ENCODE assay signal across 17 cellular contexts in the genomic region with DNA sequence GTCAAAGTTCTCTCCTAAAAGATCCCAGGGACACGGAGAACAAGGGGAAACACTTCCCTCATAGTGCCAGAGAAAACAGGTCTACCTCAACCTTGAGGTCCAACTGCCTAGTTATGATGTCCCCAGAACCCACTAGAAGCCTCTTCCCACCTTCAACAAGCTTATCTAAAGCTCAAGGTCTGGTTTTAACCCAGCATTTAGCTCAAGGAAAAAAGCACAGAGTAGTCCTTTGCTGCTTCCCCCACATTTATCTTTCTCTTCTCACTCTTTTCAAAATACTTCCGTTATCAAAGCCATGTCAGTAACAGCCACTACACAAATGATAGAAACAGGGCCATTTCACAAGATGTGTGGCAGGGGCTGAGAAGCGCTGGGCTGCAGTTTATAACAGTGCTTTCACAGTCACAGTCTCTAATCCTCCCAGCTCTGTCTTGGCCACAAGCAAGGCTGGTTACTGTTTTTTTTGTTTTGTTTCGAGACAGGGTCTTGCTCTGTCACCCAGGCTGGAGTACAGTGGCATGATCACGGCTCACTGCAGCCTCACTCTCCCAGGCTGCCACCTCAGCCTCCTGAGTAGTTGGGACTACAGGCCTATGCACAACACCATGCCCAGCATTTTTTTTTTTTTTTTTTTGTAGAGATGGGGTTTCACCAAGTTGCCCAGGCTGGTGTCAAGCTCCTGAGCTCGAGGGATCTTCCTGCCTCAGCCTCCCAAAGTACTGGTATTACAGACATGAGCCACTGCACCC.
DNase-seq lines count a peak whose midpoint lies in the region; ATAC-seq and TF ChIP-seq lines count a peak whose summit lies in the region.
"Had no signal": no experiment of that assay in that cellular context is flagged by ENCODE, and none has a peak within 500 bp of the region (broad histone marks: within the 10 kb centered on the region; RNA-seq: fewer than 3 reads in every experiment).

No MANE protein-coding gene starts in this region.

- peaks cover 9% of the 10 kb centered on the region for H3K4me1 ChIP-seq in Loucy (ENCODE audit: insufficient read depth, low read length, poor library complexity, severe bottlenecking)
- H3K4me1 ChIP-seq: BLaER1, testis had no signal

- H3K79me2 ChIP-seq in Loucy (ENCODE audit: insufficient read depth, low read length), result no peaks in the 10 kb centered on the region

- H2AFZ ChIP-seq in Loucy (ENCODE audit: low read length), result 0 out of 2 replicates have a peak overlapping the region, but pooled peaks have one; percentile 46

- H3K4me3 ChIP-seq in Loucy (ENCODE audit: low read length, poor library complexity, severe bottlenecking), result no peak overlapping the region
- H3K4me3 ChIP-seq: BLaER1, testis had no signal

- H3K9me3 ChIP-seq in Loucy (ENCODE audit: insufficient read depth, low read depth, low read length), result no peaks in the 10 kb centered on the region
- H3K9me3 ChIP-seq: BLaER1, testis had no signal

- peak; percentile 68 for ATAC-seq in GM18867 (IDR thresholded peaks at IDR 0.05; ENCODE audit: unreplicated experiment)
- ATAC-seq: effector memory CD8-positive, alpha-beta T cell; left colon; Panc1 had no signal

- H3K27me3 Mint-ChIP-seq in activated T-helper 2 cell treated with anti-CD3 and anti-CD28 coated beads, Interferon-gamma antibody, Interleukin-2, Interleukin-4, amounts not matched to agents 10 μg/mL and 5 μg/mL and 100 μg/mL, durations not matched to agents 14 hours and 24 hours and 36 hours (ENCODE audit: low read depth), result no peaks in the 10 kb centered on the region
- no peaks in the 10 kb centered on the region for H3K27me3 Mint-ChIP-seq in nephron (ENCODE audit: low read depth)

- no peak overlapping the region for H3K9ac ChIP-seq in Loucy (ENCODE audit: low read depth, low read length, poor library complexity, severe bottlenecking)
- H3K9ac ChIP-seq: BLaER1 had no signal

- H3K9me3 Mint-ChIP-seq in activated T-helper 2 cell treated with anti-CD3 and anti-CD28 coated beads, Interferon-gamma antibody, Interleukin-2, Interleukin-4, amounts not matched to agents 10 μg/mL and 5 μg/mL and 100 μg/mL, durations not matched to agents 14 hours and 24 hours and 36 hours, result no peaks in the 10 kb centered on the region
- H3K9me3 Mint-ChIP-seq in nephron, result peaks cover 6% of the 10 kb centered on the region
- H3K9me3 Mint-ChIP-seq: effector memory CD8-positive, alpha-beta T cell; HFFc6 had no signal

- H3K4me1 Mint-ChIP-seq in activated T-helper 2 cell treated with anti-CD3 and anti-CD28 coated beads, Interferon-gamma antibody, Interleukin-2, Interleukin-4, amounts not matched to agents 10 μg/mL and 5 μg/mL and 100 μg/mL, durations not matched to agents 14 hours and 24 hours and 36 hours (ENCODE audit: low read depth), result peaks cover 51% of the 10 kb centered on the region
- H3K4me1 Mint-ChIP-seq in nephron, result peaks cover 26% of the 10 kb centered on the region

- H4K20me1 ChIP-seq in Loucy (ENCODE audit: insufficient read depth, low read length, poor library complexity, severe bottlenecking), result no peaks in the 10 kb centered on the region
- H4K20me1 ChIP-seq: BLaER1 had no signal

- no peaks in the 10 kb centered on the region for H3K9me2 ChIP-seq in Loucy (replicated peaks; ENCODE audit: low read depth, low read length)

- H3K27me3 ChIP-seq in Loucy (ENCODE audit: insufficient read depth, low read length, poor library complexity, severe bottlenecking), result no peaks in the 10 kb centered on the region
- H3K27me3 ChIP-seq: BLaER1, testis had no signal

- no peak for TF ChIP-seq CTCF in Loucy (conservative IDR thresholded peaks at IDR 0.05; ENCODE audit: low read length)
- no peak for TF ChIP-seq CTCF in nephron (IDR thresholded peaks at IDR 0.05; ENCODE audit: unreplicated experiment in 3 of 3)

- H3K27ac Mint-ChIP-seq in activated T-helper 2 cell treated with anti-CD3 and anti-CD28 coated beads, Interferon-gamma antibody, Interleukin-2, Interleukin-4, amounts not matched to agents 10 μg/mL and 5 μg/mL and 100 μg/mL, durations not matched to agents 14 hours and 24 hours and 36 hours, result peak overlapping the region; percentile 23
- H3K27ac Mint-ChIP-seq in nephron, result peak overlapping the region; percentile 64 to 76 (median 66)
- H3K27ac Mint-ChIP-seq: HFFc6, WTC11 had no signal

- no peaks in the 10 kb centered on the region for H3F3A ChIP-seq in Loucy (ENCODE audit: low read depth)

- no peaks in the 10 kb centered on the region for H3K36me3 Mint-ChIP-seq in activated T-helper 2 cell treated with anti-CD3 and anti-CD28 coated beads, Interferon-gamma antibody, Interleukin-2, Interleukin-4, amounts not matched to agents 10 μg/mL and 5 μg/mL and 100 μg/mL, durations not matched to agents 14 hours and 24 hours and 36 hours (ENCODE audit: low read depth)
- H3K36me3 Mint-ChIP-seq in nephron (ENCODE audit: low read depth), result peaks cover 7% of the 10 kb centered on the region

- H3K4me3 Mint-ChIP-seq in activated T-helper 2 cell treated with anti-CD3 and anti-CD28 coated beads, Interferon-gamma antibody, Interleukin-2, Interleukin-4, amounts not matched to agents 10 μg/mL and 5 μg/mL and 100 μg/mL, durations not matched to agents 14 hours and 24 hours and 36 hours (ENCODE audit: low read depth), result no peak overlapping the region
- H3K4me3 Mint-ChIP-seq in nephron, result no peak overlapping the region
- H3K4me3 Mint-ChIP-seq: effector memory CD8-positive, alpha-beta T cell; HFFc6; WTC11 had no signal

- no peaks in the 10 kb centered on the region for H3K36me3 ChIP-seq in Loucy (ENCODE audit: insufficient read depth, low read length)
- H3K36me3 ChIP-seq: BLaER1 had no signal

- no peak for DNase-seq in activated T-helper 2 cell treated with anti-CD3 and anti-CD28 coated beads, Interferon-gamma antibody, Interleukin-2, Interleukin-4, amounts not matched to agents 10 μg/mL and 5 μg/mL and 100 μg/mL, durations not matched to agents 14 hours and 24 hours and 36 hours (ENCODE audit: low spot score)
- DNase-seq in activated effector memory CD4-positive, alpha-beta T cell treated with Interleukin-2 at 50 U/mL for 16 hours, result no peak
- DNase-seq in GOT3 (lab: John Stamatoyannopoulos, UW), result no peak
- DNase-seq in dermis blood vessel endothelial cell, result no peak
- DNase-seq: effector memory CD8-positive, alpha-beta T cell; HFFc6; hippocampal formation; left colon; NCI-H1417 treated with DMSO at 0.1 percent for 48 hours; stimulated activated CD4-positive, alpha-beta T cell treated with anti-CD3 and anti-CD28 coated beads, Interleukin-1b, Interleukin-23, amount 100 ng/mL, for 48 hours; testis had no signal

- H3K4me2 ChIP-seq in Loucy (ENCODE audit: low read depth, low read length, poor library complexity, severe bottlenecking), result no peak overlapping the region
- H3K4me2 ChIP-seq: BLaER1 had no signal

- intact Hi-C loops in activated T-helper 2 cell treated with anti-CD3 and anti-CD28 coated beads, Interferon-gamma antibody, Interleukin-2, Interleukin-4, amounts not matched to agents 10 μg/mL and 5 μg/mL and 100 μg/mL, durations not matched to agents 14 hours and 24 hours and 36 hours (cut with micrococcal nuclease), result no loop called here
